Comparison of ENCODE assay signal across 12 cellular contexts in the genomic region with DNA sequence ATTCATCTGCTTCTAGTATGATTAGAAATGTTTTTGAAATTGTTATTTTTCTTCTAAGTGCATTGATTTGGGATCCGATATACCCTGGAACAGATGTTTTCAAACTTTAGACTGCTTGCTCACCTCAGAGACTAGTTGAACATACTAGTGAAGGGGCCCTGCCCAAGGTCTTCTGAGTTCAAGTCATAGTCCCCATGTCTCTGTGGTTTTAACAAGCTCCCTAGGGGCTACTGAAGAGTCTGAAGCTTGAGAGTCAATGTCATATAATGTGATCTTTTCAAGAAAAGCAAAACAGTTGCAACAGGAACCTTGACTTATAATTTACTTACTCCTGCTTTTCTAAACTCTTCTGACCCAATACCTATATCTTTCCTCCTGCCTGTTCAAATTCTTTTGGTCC. TPM values are rescaled to one million over a fixed set of nuclear protein-coding genes. Genes with fewer than 3 reads are reported as not detected.
A peak's percentile ranks its signal among the peaks of the same experiment; 100 is the strongest.
DNase-seq lines count a peak whose midpoint lies in the region; ATAC-seq and TF ChIP-seq lines count a peak whose summit lies in the region.
"Had no signal": no experiment of that assay in that cellular context is flagged by ENCODE, and none has a peak within 500 bp of the region (broad histone marks: within the 10 kb centered on the region; RNA-seq: fewer than 3 reads in every experiment).

No MANE protein-coding gene starts in this region.

- H3K4me1 Mint-ChIP-seq in memory B cell: peaks cover 23% of the 10 kb centered on the region

- H3K27me3 Mint-ChIP-seq in memory B cell: no peaks in the 10 kb centered on the region

- H2AFZ ChIP-seq in smooth muscle cell (ENCODE audit: low read depth): no peak overlapping the region

- no peak overlapping the region for H3K4me2 ChIP-seq in smooth muscle cell

- peak in 1 of 2 donors; percentile 43 for DNase-seq in memory B cell (ENCODE audit: low spot score in 2 of 2)
- DNase-seq in NCI-H2171 (lab: John Stamatoyannopoulos, UW): no peak
- no peak for DNase-seq in smooth muscle cell (lab: John Stamatoyannopoulos, UW; ENCODE audit: unreplicated experiment)
- DNase-seq in T-helper 9 cell: no peak
- DNase-seq: activated gamma-delta T cell treated with Interleukin-2 at 50 U/mL for 16 hours; kidney; NCI-H1694; stimulated activated CD4-positive, alpha-beta T cell treated with anti-CD3 and anti-CD28 coated beads, Interleukin-2, amount 100 ng/mL, for 24 hours had no signal

- no peaks in the 10 kb centered on the region for H3K36me3 ChIP-seq in smooth muscle cell (ENCODE audit: low read depth)
- H3K36me3 ChIP-seq: colonic mucosa had no signal

- H3K9me3 Mint-ChIP-seq in memory B cell: no peaks in the 10 kb centered on the region

- H3K9ac ChIP-seq in smooth muscle cell (ENCODE audit: low read depth): no peak overlapping the region

- no peaks in the 10 kb centered on the region for H3K79me2 ChIP-seq in smooth muscle cell (ENCODE audit: low read depth)

- H3K4me3 ChIP-seq in smooth muscle cell: no peak overlapping the region
- H3K4me3 ChIP-seq: colonic mucosa had no signal

- H3K4me1 ChIP-seq in smooth muscle cell (ENCODE audit: low read depth): no peaks in the 10 kb centered on the region
- H3K4me1 ChIP-seq: colonic mucosa had no signal

- no peaks in the 10 kb centered on the region for H3F3A ChIP-seq in smooth muscle cell (ENCODE audit: low read depth)

- no peaks in the 10 kb centered on the region for H3K9me3 ChIP-seq in smooth muscle cell (replicated peaks; ENCODE audit: low read depth)
- H3K9me3 ChIP-seq: colonic mucosa had no signal

- no peak overlapping the region for H3K27ac ChIP-seq in smooth muscle cell (ENCODE audit: low read depth)
- H3K27ac ChIP-seq: colonic mucosa had no signal

- WGBS in smooth muscle cell (ENCODE audit: low lambda C conversion rate): 97% methylated on average over 1 of the region's 1 CpG

- ATAC-seq in GM18861 (IDR thresholded peaks at IDR 0.05; ENCODE audit: unreplicated experiment): peak; percentile 99
- peak; percentile 92 for ATAC-seq in GM21423 (IDR thresholded peaks at IDR 0.05; ENCODE audit: unreplicated experiment)
- peak; percentile 92 for ATAC-seq in HG03159 (IDR thresholded peaks at IDR 0.05; ENCODE audit: unreplicated experiment)
- peak; percentile 99 for ATAC-seq in memory B cell (ENCODE audit: low read depth)

- no peaks in the 10 kb centered on the region for H3K27me3 ChIP-seq in smooth muscle cell (ENCODE audit: low read depth)
- H3K27me3 ChIP-seq: colonic mucosa had no signal

- H3K36me3 Mint-ChIP-seq in memory B cell: no peaks in the 10 kb centered on the region

- peak overlapping the region; percentile 68 for H3K27ac Mint-ChIP-seq in memory B cell

- H3K4me3 Mint-ChIP-seq in memory B cell: peak overlapping the region; percentile 25

- no peak for TF ChIP-seq CTCF in smooth muscle cell (IDR thresholded peaks at IDR 0.05; ENCODE audit: borderline replicate concordance, insufficient read depth, poor library complexity, severe bottlenecking)

- no peaks in the 10 kb centered on the region for H4K20me1 ChIP-seq in smooth muscle cell (ENCODE audit: low read depth)

RNA-seq across cellular contexts. Expression of a gene that starts 7.5 kb away (rescaled TPM):
- total RNA-seq in smooth muscle cell: 61.3 and 69.3 TPM in 2 replicates
- polyA plus RNA-seq in smooth muscle cell: 104 and 111 TPM in 2 replicates

RNA-seq across cellular contexts. Expression of a gene that starts 18.0 kb away (rescaled TPM):
- 113 and 135 TPM in 2 replicates for total RNA-seq in smooth muscle cell
- polyA plus RNA-seq in smooth muscle cell: 82.8 and 85.5 TPM in 2 replicates
